Comparison of ENCODE assay signal across 1 cellular context in genomic region chr5:14204785-14205321, GRCh38.
TF ChIP-seq lines count a peak whose summit lies in the region.

No MANE protein-coding gene starts in this region.

TF ChIP-seq in HepG2, 621 proteins besides CTCF, POLR2A, EP300 and RAD21 (continued from another document and continues in another):
- TF ChIP-seq TFAP4 (IDR thresholded peaks at IDR 0.05; ENCODE audit: borderline replicate concordance, low read depth) (peak; percentile 56; the same call in 1 of the 2 replicates), ZC3H13 (CRISPR knock-in tag; IDR thresholded peaks at IDR 0.05) (no peak), ZNF362 (CRISPR knock-in tag; IDR thresholded peaks at IDR 0.05; ENCODE audit: borderline replicate concordance) (no peak), IRF2 (CRISPR knock-in tag; IDR thresholded peaks at IDR 0.05) (0 out of 2 replicates have a peak, but pooled peaks have one; percentile 44), ZNF574 (CRISPR knock-in tag; IDR thresholded peaks at IDR 0.05) (0 out of 2 replicates have a peak, but pooled peaks have one; percentile 23), ZNF34 (CRISPR knock-in tag; IDR thresholded peaks at IDR 0.05; ENCODE audit: borderline replicate concordance) (no peak), ATF5 (CRISPR knock-in tag; IDR thresholded peaks at IDR 0.05; ENCODE audit: low read depth) (no peak), ZFAT (CRISPR knock-in tag; conservative IDR thresholded peaks at IDR 0.05) (no peak), ZNF296 (CRISPR knock-in tag; conservative IDR thresholded peaks at IDR 0.05) (no peak), ZNF292 (CRISPR knock-in tag; IDR thresholded peaks at IDR 0.05; ENCODE audit: borderline replicate concordance, low read depth) (peak; percentile 87; the same call in 1 of the 2 replicates), ZNF232 (CRISPR knock-in tag; IDR thresholded peaks at IDR 0.05; ENCODE audit: borderline replicate concordance) (no peak), SOX5 (CRISPR knock-in tag; IDR thresholded peaks at IDR 0.05; ENCODE audit: borderline replicate concordance) (peak; percentile 71), SAP130 (CRISPR knock-in tag; IDR thresholded peaks at IDR 0.05; ENCODE audit: low read depth) (peak; percentile 62), BCL6 (CRISPR knock-in tag; IDR thresholded peaks at IDR 0.05) (0 out of 2 replicates have a peak, but pooled peaks have one; percentile 27), ZBTB43 (CRISPR knock-in tag; conservative IDR thresholded peaks at IDR 0.05) (0 out of 2 replicates have a peak, but pooled peaks have one; percentile 20), ARID5B (CRISPR knock-in tag; IDR thresholded peaks at IDR 0.05) (peak; percentile 64), HOMEZ (CRISPR knock-in tag; IDR thresholded peaks at IDR 0.05; ENCODE audit: low read depth) (no peak), RXRB (CRISPR knock-in tag; IDR thresholded peaks at IDR 0.05; ENCODE audit: borderline replicate concordance) (peak; percentile 21; the same call in 1 of the 2 replicates), ELF1 (CRISPR knock-in tag; IDR thresholded peaks at IDR 0.05) (peak; percentile 56), MYC (CRISPR knock-in tag; IDR thresholded peaks at IDR 0.05; ENCODE audit: borderline replicate concordance) (peak; percentile 40; the same call in 1 of the 2 replicates), ASH2L (IDR thresholded peaks at IDR 0.05; ENCODE audit: insufficient read length, low read depth, low read length) (peak; percentile 46), HIC2 (CRISPR knock-in tag; IDR thresholded peaks at IDR 0.05; ENCODE audit: low read depth) (peak; percentile 63; the same call in 1 of the 2 replicates), GATAD1 (CRISPR knock-in tag; IDR thresholded peaks at IDR 0.05) (no peak), MAX (IDR thresholded peaks at IDR 0.05) (peak; percentile 64; the same call in 1 of the 2 replicates), SP5 (CRISPR knock-in tag; IDR thresholded peaks at IDR 0.05; ENCODE audit: borderline replicate concordance, low read depth) (peak; percentile 67; the same call in 1 of the 2 replicates), ZNF747 (CRISPR knock-in tag; IDR thresholded peaks at IDR 0.05; ENCODE audit: borderline replicate concordance) (no peak), KDM5A (IDR thresholded peaks at IDR 0.05; ENCODE audit: borderline replicate concordance, low read length) (no peak), ZBTB39 (CRISPR knock-in tag; IDR thresholded peaks at IDR 0.05) (no peak), RARA (CRISPR knock-in tag; IDR thresholded peaks at IDR 0.05) (peak; percentile 25; the same call in 1 of the 2 replicates), FOXA3 (CRISPR knock-in tag; IDR thresholded peaks at IDR 0.05) (peak; percentile 13; the same call in 1 of the 2 replicates), HNF1A (IDR thresholded peaks at IDR 0.05; ENCODE audit: low read depth) (peak; percentile 53), HNF1A (CRISPR knock-in tag; IDR thresholded peaks at IDR 0.05; ENCODE audit: borderline replicate concordance) (no peak), ISL2 (CRISPR knock-in tag; IDR thresholded peaks at IDR 0.05) (no peak), SOX13 (IDR thresholded peaks at IDR 0.05) (no peak), SOX13 (CRISPR knock-in tag; conservative IDR thresholded peaks at IDR 0.05 in 1 of 2, IDR thresholded peaks at IDR 0.05 in 1 of 2) (peak in 1 of 2 experiments; percentile 63; a peak in 1 of 4 replicates)
